Comparison of ENCODE assay signal across 13 cellular contexts in the genomic region with DNA sequence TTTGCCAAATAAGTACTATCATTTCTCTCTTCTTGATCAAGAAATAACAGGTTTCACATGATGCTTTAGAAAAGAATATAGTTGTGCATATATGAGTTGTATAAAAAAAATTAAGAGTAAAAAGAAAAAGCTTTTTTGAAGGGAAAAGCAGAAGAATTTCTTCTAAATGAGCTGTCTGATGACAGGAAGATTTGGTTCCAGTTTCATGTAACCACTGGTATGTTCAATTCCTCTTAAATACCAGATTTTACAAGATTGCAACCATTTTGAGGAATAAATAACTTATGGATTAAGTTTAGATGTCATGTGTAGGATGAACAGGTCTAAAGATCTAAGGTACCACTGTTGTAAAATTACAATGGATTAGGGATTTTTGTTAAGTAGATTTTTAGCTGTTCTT. TPM values are rescaled to one million over a fixed set of nuclear protein-coding genes. Genes with fewer than 3 reads are reported as not detected.
DNase-seq lines count a peak whose midpoint lies in the region; ATAC-seq and TF ChIP-seq lines count a peak whose summit lies in the region.
"Had no signal": no experiment of that assay in that cellular context is flagged by ENCODE, and none has a peak within 500 bp of the region (broad histone marks: within the 10 kb centered on the region; RNA-seq: fewer than 3 reads in every experiment).

No MANE protein-coding gene starts in this region.

- DNase-seq in CD1c-positive myeloid dendritic cell (ENCODE audit: extremely low spot score) (peak; percentile 63), GM12865 (ENCODE audit: low read depth) (peak; percentile 10), iris pigment epithelial cell (ENCODE audit: low read depth) (peak; percentile 57), NCI-H1105 treated with DMSO at 0.1 percent for 48 hours (lab: John Stamatoyannopoulos, UW) (no peak), cerebellar cortex (ENCODE audit: low spot score) (no peak)
- DNase-seq in activated CD4-positive, alpha-beta memory T cell treated with anti-CD3 and anti-CD28 coated beads, Interleukin-2, amount 10 ng/mL, durations not matched to agents 7 days and 5 days: no peak
- DNase-seq: COR-L47; foreskin keratinocyte; immature natural killer cell; mucosa of descending colon; NCI-H187 treated with DMSO at 0.1 percent for 48 hours; NK-92 treated with Interleukin-12 subunit alpha and Interleukin-12 subunit beta, amount 100 ng/mL, for 24 hours had no signal

- H3K4me3 ChIP-seq in GM12865 (ENCODE audit: low read depth, low read length): no peak overlapping the region; the same call in 1 of the 2 replicates
- H3K4me3 ChIP-seq: mucosa of descending colon had no signal

- POLR2A ChIA-PET in activated CD4-positive, alpha-beta memory T cell treated with anti-CD3 and anti-CD28 coated beads, Interleukin-2, amount 10 ng/mL, durations not matched to agents 7 days and 5 days (lab: Charles Lee): interaction anchor here (0.5 to 5.7 kb wide), 12 partner anchors 10 to 719 kb away, joined by 3 to 279 read pairs (median 8); partner anchors contain the start of genes CLTC, PTRH2, RPS6KB1 and TUBD1

- ATAC-seq in HG02763 (IDR thresholded peaks at IDR 0.05; ENCODE audit: unreplicated experiment): no peak
- ATAC-seq: foreskin keratinocyte, mucosa of descending colon had no signal

- H3K9me3 Mint-ChIP-seq in activated CD4-positive, alpha-beta memory T cell treated with anti-CD3 and anti-CD28 coated beads, Interleukin-2, amount 10 ng/mL, durations not matched to agents 7 days and 5 days: no peaks in the 10 kb centered on the region
- H3K9me3 Mint-ChIP-seq: immature natural killer cell had no signal

- H3K36me3 Mint-ChIP-seq in activated CD4-positive, alpha-beta memory T cell treated with anti-CD3 and anti-CD28 coated beads, Interleukin-2, amount 10 ng/mL, durations not matched to agents 7 days and 5 days (ENCODE audit: low read depth): peaks cover 11% of the 10 kb centered on the region

- no peaks in the 10 kb centered on the region for H3K27me3 Mint-ChIP-seq in activated CD4-positive, alpha-beta memory T cell treated with anti-CD3 and anti-CD28 coated beads, Interleukin-2, amount 10 ng/mL, durations not matched to agents 7 days and 5 days

- peak overlapping the region; percentile 69 for H3K4me3 Mint-ChIP-seq in activated CD4-positive, alpha-beta memory T cell treated with anti-CD3 and anti-CD28 coated beads, Interleukin-2, amount 10 ng/mL, durations not matched to agents 7 days and 5 days
- H3K4me3 Mint-ChIP-seq: immature natural killer cell had no signal

- CTCF ChIA-PET in activated CD4-positive, alpha-beta memory T cell treated with anti-CD3 and anti-CD28 coated beads, Interleukin-2, amount 10 ng/mL, durations not matched to agents 7 days and 5 days (lab: Charles Lee): interaction anchor here (0.6 to 6.4 kb wide), 14 partner anchors 9 to 285 kb away, joined by 3 to 88 read pairs (median 7); partner anchors contain the start of gene RNFT1

- no peak for TF ChIP-seq CTCF in GM12865 (IDR thresholded peaks at IDR 0.05; ENCODE audit: insufficient read depth, low read depth, low read length, missing control alignments)

- H3K27ac Mint-ChIP-seq in activated CD4-positive, alpha-beta memory T cell treated with anti-CD3 and anti-CD28 coated beads, Interleukin-2, amount 10 ng/mL, durations not matched to agents 7 days and 5 days: peak overlapping the region; percentile 91

- H3K4me1 Mint-ChIP-seq in activated CD4-positive, alpha-beta memory T cell treated with anti-CD3 and anti-CD28 coated beads, Interleukin-2, amount 10 ng/mL, durations not matched to agents 7 days and 5 days: peaks cover 63% of the 10 kb centered on the region

RNA-seq across cellular contexts. Expression of gene VMP1, which starts 45.0 kb away (rescaled TPM):
- 100 to 1,000 TPM; 398 to 408 TPM for total RNA-seq in activated CD4-positive, alpha-beta memory T cell treated with anti-CD3 and anti-CD28 coated beads, Interleukin-2, amount 10 ng/mL, durations not matched to agents 7 days and 5 days

RNA-seq across cellular contexts. Expression of gene PTRH2, which starts 45.2 kb away (rescaled TPM):
- total RNA-seq in activated CD4-positive, alpha-beta memory T cell treated with anti-CD3 and anti-CD28 coated beads, Interleukin-2, amount 10 ng/mL, durations not matched to agents 7 days and 5 days: 10 to 100 TPM; 22.8 to 23.3 TPM

Comparison
In these comparisons a context has a peak if more than half of its experiments do, and no peak if none do; other contexts are left out.
1. DNase-seq: peak in CD1c-positive myeloid dendritic cell (single experiment), GM12865 (single experiment) and iris pigment epithelial cell (single experiment); none in activated CD4-positive, alpha-beta memory T cell treated with anti-CD3 and anti-CD28 coated beads, Interleukin-2, amount 10 ng/mL, durations not matched to agents 7 days and 5 days (single experiment), NCI-H1105 treated with DMSO at 0.1 percent for 48 hours (single experiment) and cerebellar cortex (single experiment).